In the genomic region with DNA sequence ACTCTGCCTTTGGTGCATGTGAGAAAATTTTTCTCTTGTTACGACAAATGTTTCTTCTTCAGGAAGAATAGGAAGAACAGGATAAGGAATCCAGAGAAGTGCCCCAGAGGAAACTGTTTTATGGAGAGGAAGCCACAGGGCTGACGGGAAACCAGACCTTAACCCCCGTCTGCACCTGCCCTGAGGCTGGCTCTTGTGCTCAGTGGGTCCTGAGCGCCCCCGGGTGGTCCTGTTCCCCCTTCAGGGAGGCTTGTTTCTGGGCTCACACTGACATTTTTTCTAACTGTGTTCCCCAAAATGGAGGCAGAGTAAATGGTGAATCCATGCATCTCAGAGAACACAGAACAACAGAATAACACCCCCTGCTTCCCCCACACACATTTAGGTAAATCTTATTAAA, we compare ENCODE assay signal across 17 cellular contexts.
DNase-seq lines count a peak whose midpoint lies in the region; ATAC-seq and TF ChIP-seq lines count a peak whose summit lies in the region.
"Had no signal": no experiment of that assay in that cellular context is flagged by ENCODE, and none has a peak within 500 bp of the region (broad histone marks: within the 10 kb centered on the region; RNA-seq: fewer than 3 reads in every experiment).

No MANE protein-coding gene starts in this region.

- DNase-seq in GF-D8 (lab: John Stamatoyannopoulos, UW) (peak; percentile 31), SK-N-MC (ENCODE audit: low read depth, low spot score) (no peak), NCI-H1436 treated with DMSO at 0.1 percent for 48 hours (lab: John Stamatoyannopoulos, UW) (no peak), COR-L47 (lab: John Stamatoyannopoulos, UW) (no peak)
- DNase-seq in activated CD4-positive, CD25-positive, alpha-beta regulatory T cell treated with anti-CD3 and anti-CD28 coated beads, Interleukin-2, amount 50 U/mL, for 72 hours, result no peak
- DNase-seq: DMS 273 treated with DMSO at 0.1 percent for 48 hours; H7; HFFc6; NCI-H1048; NCI-H146; NCI-H2029 treated with DMSO at 0.1 percent for 48 hours; NK-92 treated with Interleukin-12 subunit alpha and Interleukin-12 subunit beta, amount 100 ng/mL, for 24 hours; OCI-M1; Right ventricle myocardium superior had no signal

- no peak for ATAC-seq in GM18505 (IDR thresholded peaks at IDR 0.05; ENCODE audit: unreplicated experiment)

- peak overlapping the region in 8 of 11 experiments; percentile 35 to 75 (median 64); a peak in 15 of 22 replicates for H3K4me2 ChIP-seq in BLaER1 treated with 17β-estradiol and CSF1 and Interleukin-3, amounts not matched to agents 10 nM and 100 nM

- no peaks in the 10 kb centered on the region for H4K20me1 ChIP-seq in BLaER1 treated with 17β-estradiol and CSF1 and Interleukin-3, amounts not matched to agents 10 nM and 100 nM

- no peaks in the 10 kb centered on the region for H3K27me3 ChIP-seq in BLaER1 treated with 17β-estradiol and CSF1 and Interleukin-3, amounts not matched to agents 10 nM and 100 nM

- H3K4me1 ChIP-seq in BLaER1 treated with 17β-estradiol and CSF1 and Interleukin-3, amounts not matched to agents 10 nM and 100 nM, result peaks cover 0 to 48% (median 31%) of the 10 kb centered on the region in 10 experiments; a peak in 14 of 20 replicates

- no peaks in the 10 kb centered on the region for H3K36me3 ChIP-seq in BLaER1 treated with 17β-estradiol and CSF1 and Interleukin-3, amounts not matched to agents 10 nM and 100 nM
- no peaks in the 10 kb centered on the region for H3K36me3 ChIP-seq in KOPT-K1 (ENCODE audit: insufficient read depth, low read length)
- no peaks in the 10 kb centered on the region for H3K36me3 ChIP-seq in SK-N-MC (ENCODE audit: insufficient read depth, low read length)

- no peak overlapping the region for H3K27ac ChIP-seq in BLaER1 treated with 17β-estradiol and CSF1 and Interleukin-3, amounts not matched to agents 10 nM and 100 nM
- peak overlapping the region; percentile 86 for H3K27ac ChIP-seq in KOPT-K1 (ENCODE audit: low read depth, low read length, poor library complexity, severe bottlenecking)
- H3K27ac ChIP-seq in SK-N-MC, result no peak overlapping the region

- no peaks in the 10 kb centered on the region for H3K9me3 ChIP-seq in BLaER1 treated with 17β-estradiol and CSF1 and Interleukin-3, amounts not matched to agents 10 nM and 100 nM (replicated peaks in 1 of 11)
- no peaks in the 10 kb centered on the region for H3K9me3 ChIP-seq in KOPT-K1 (ENCODE audit: insufficient read depth, low read length, poor library complexity, severe bottlenecking)
- H3K9me3 ChIP-seq in SK-N-MC (ENCODE audit: low read depth, low read length), result no peaks in the 10 kb centered on the region

- TF ChIP-seq POLR2A in GM18505 (IDR thresholded peaks at IDR 0.05; ENCODE audit: borderline replicate concordance, extremely low read depth, insufficient read depth, insufficient read length), result no peak

- H3K9ac ChIP-seq in BLaER1 treated with 17β-estradiol and CSF1 and Interleukin-3, amounts not matched to agents 10 nM and 100 nM, result no peak overlapping the region
- H3K9ac ChIP-seq in SK-N-MC (ENCODE audit: insufficient read length), result peak overlapping the region; percentile 47

- no peak overlapping the region for H3K4me3 ChIP-seq in BLaER1 treated with 17β-estradiol and CSF1 and Interleukin-3, amounts not matched to agents 10 nM and 100 nM
- no peak overlapping the region for H3K4me3 ChIP-seq in SK-N-MC
